Comparison of ENCODE assay signal across 8 cellular contexts in genomic region chr6:52503344-52503747, GRCh38.
DNase-seq lines count a peak whose midpoint lies in the region; ATAC-seq, FAIRE-seq and TF ChIP-seq lines count a peak whose summit lies in the region.

No MANE protein-coding gene starts in this region.

- peaks cover 4% of the 10 kb centered on the region; the same call in 1 of the 2 replicates for H3K9me3 ChIP-seq in AG04450 (ENCODE audit: control insufficient read depth, insufficient read depth, low read length)
- no peaks in the 10 kb centered on the region for H3K9me3 ChIP-seq in lower lobe of right lung

- H3K27me3 ChIP-seq in AG04450 (ENCODE audit: control insufficient read depth, insufficient read depth, low read length) (no peaks in the 10 kb centered on the region), brain microvascular endothelial cell (replicated peaks) (no peaks in the 10 kb centered on the region), lower lobe of right lung (ENCODE audit: low read depth) (no peaks in the 10 kb centered on the region)

- DNase-seq in AG04450 (ENCODE audit: low read depth, low spot score), result no peak
- DNase-seq in HK-2 (ENCODE audit: unreplicated experiment), result peak; percentile 45
- DNase-seq in brain microvascular endothelial cell, result no peak
- no peak for DNase-seq in lower lobe of right lung
- no peak for DNase-seq in activated CD4-positive, alpha-beta T cell treated with anti-CD3 and anti-CD28 coated beads for 48 hours
- no peak for DNase-seq in HTR-8/SVneo (ENCODE audit: insufficient read length, low spot score)
- no peak for DNase-seq in NAMALWA (ENCODE audit: low spot score)

- intact Hi-C loops in lower lobe of right lung (cut with DNase I), result no loop called here

- ATAC-seq in lower lobe of right lung, result no peak
- ATAC-seq in GM21723 (IDR thresholded peaks at IDR 0.05; ENCODE audit: unreplicated experiment), result no peak

- FAIRE-seq in HTR-8/SVneo (lab: Jason Lieb, UNC), result no peak

- POLR2A ChIA-PET in AG04450 (lab: Yijun Ruan, JAX), result no interaction called here

- TF ChIP-seq CTCF in AG04450 (IDR thresholded peaks at IDR 0.05; ENCODE audit: low read depth, low read length) (peak; percentile 10; the same call in 1 of the 2 replicates), brain microvascular endothelial cell (IDR thresholded peaks at IDR 0.05; ENCODE audit: low read depth, low read length, missing control alignments) (peak; percentile 55), lower lobe of right lung (IDR thresholded peaks at IDR 0.05) (no peak)

- H3K4me1 ChIP-seq in lower lobe of right lung, result peaks cover 38% of the 10 kb centered on the region

- in situ Hi-C loops in brain microvascular endothelial cell (cut with HindIII; ENCODE audit: low pct_ligation_motif_present, low sequenced_read_pairs), result no loop called here

- no peak overlapping the region for H3K27ac ChIP-seq in AG04450 (ENCODE audit: low read depth, low read length)
- H3K27ac ChIP-seq in brain microvascular endothelial cell, result peak overlapping the region; percentile 68
- H3K27ac ChIP-seq in lower lobe of right lung, result peak overlapping the region; percentile 80

- peaks cover 92% of the 10 kb centered on the region for H3K36me3 ChIP-seq in brain microvascular endothelial cell (replicated peaks)
- H3K36me3 ChIP-seq in lower lobe of right lung, result peaks cover 46% of the 10 kb centered on the region

- CTCF ChIA-PET in AG04450 (lab: Charles Lee), result no interaction called here

- H3K4me3 ChIP-seq in AG04450 (ENCODE audit: low read depth, low read length), result no peak overlapping the region
- H3K4me3 ChIP-seq in brain microvascular endothelial cell (ENCODE audit: low read depth, low read length), result no peak overlapping the region
- H3K4me3 ChIP-seq in lower lobe of right lung, result no peak overlapping the region
